In genomic region chr11:77497368-77497767, GRCh38 we compare ENCODE assay signal across 2 cellular contexts.
TF ChIP-seq lines count a peak whose summit lies in the region.

No MANE protein-coding gene starts in this region.

TF ChIP-seq in HepG2, 621 proteins besides CTCF, POLR2A, EP300 and RAD21:
- TF ChIP-seq ZNF629 (CRISPR knock-in tag; conservative IDR thresholded peaks at IDR 0.05) (peak; percentile 45; the same call in 1 of the 2 replicates), KMT2A (CRISPR knock-in tag; IDR thresholded peaks at IDR 0.05) (no peak)

TF ChIP-seq in H1, 55 proteins besides CTCF, POLR2A, EP300 and RAD21:
- TF ChIP-seq SP1 (IDR thresholded peaks at IDR 0.05; ENCODE audit: low read depth, low read length): no peak
- 0 out of 2 replicates have a peak, but pooled peaks have one; percentile 38 for TF ChIP-seq KDM1A (IDR thresholded peaks at IDR 0.05; ENCODE audit: borderline replicate concordance, low read length)
